Comparison of ENCODE assay signal across 7 cellular contexts in the genomic region with DNA sequence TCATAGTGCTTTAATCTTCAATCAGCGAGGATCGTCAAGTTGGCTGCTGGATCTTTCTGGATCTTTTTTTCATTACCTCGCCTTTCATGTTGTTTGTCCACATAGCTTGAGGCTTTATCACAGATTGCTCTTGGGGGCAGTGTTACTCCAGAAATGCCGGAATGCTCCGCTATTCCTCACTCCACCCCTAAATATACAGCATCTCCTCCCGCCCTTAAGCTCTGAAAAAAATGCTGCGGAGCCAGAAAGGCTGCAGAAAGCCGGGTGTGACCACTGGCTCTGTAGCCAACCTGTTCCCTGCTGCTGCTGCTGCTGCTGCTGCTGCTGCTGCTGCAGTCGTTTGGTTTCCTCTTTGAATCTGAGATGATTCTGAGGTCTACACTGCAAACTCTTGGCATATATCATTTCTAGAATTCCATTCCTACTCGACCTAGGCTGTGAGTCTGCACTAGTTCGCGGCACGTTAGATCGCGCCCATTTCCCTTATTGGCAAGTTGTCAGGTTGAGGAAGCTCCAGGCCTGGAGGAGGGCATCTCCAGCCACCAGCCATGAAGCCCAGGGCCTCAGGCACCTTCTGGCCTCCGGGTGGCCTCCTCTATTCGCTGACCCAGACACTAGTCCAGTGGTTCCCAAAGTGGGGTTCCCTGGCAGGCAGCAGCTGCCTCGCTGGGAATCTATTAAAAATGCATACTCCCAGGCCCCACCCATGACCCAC. TPM values are rescaled to one million over a fixed set of nuclear protein-coding genes. Genes with fewer than 3 reads are reported as not detected.
DNase-seq lines count a peak whose midpoint lies in the region; ATAC-seq and TF ChIP-seq lines count a peak whose summit lies in the region.

No MANE protein-coding gene starts in this region.

- no peaks in the 10 kb centered on the region for H3K9me3 ChIP-seq in lower lobe of right lung

- TF ChIP-seq CTCF in dorsolateral prefrontal cortex (IDR thresholded peaks at IDR 0.05 in 54 of 56, conservative IDR thresholded peaks at IDR 0.05 in 2 of 56; ENCODE audit: low read depth in 1 of 56, partially characterized antibody in 56 of 56): peak; percentile 12 to 75 (median 56)
- peak; percentile 53 for TF ChIP-seq CTCF in lower lobe of right lung (IDR thresholded peaks at IDR 0.05)

- no peaks in the 10 kb centered on the region for H3K36me3 Mint-ChIP-seq in activated CD4-positive, alpha-beta memory T cell treated with anti-CD3 and anti-CD28 coated beads, Interleukin-2, amount 10 ng/mL, durations not matched to agents 7 days and 5 days (ENCODE audit: low read depth)

- H3K27me3 ChIP-seq in dorsolateral prefrontal cortex (peaks cover 0 to 18% (median 0%) of the 10 kb centered on the region in 45 donors), lower lobe of right lung (ENCODE audit: low read depth) (no peaks in the 10 kb centered on the region)

- intact Hi-C loops in dorsolateral prefrontal cortex (cut with DNase I): no loop called here
- intact Hi-C loops in lower lobe of right lung (cut with DNase I): no loop called here

- H3K4me1 Mint-ChIP-seq in activated CD4-positive, alpha-beta memory T cell treated with anti-CD3 and anti-CD28 coated beads, Interleukin-2, amount 10 ng/mL, durations not matched to agents 7 days and 5 days: peaks cover 12% of the 10 kb centered on the region

- peak overlapping the region; percentile 17 for H3K4me3 Mint-ChIP-seq in activated CD4-positive, alpha-beta memory T cell treated with anti-CD3 and anti-CD28 coated beads, Interleukin-2, amount 10 ng/mL, durations not matched to agents 7 days and 5 days

- H3K27me3 Mint-ChIP-seq in activated CD4-positive, alpha-beta memory T cell treated with anti-CD3 and anti-CD28 coated beads, Interleukin-2, amount 10 ng/mL, durations not matched to agents 7 days and 5 days: no peaks in the 10 kb centered on the region

- DNase-seq in NCI-H69 (lab: John Stamatoyannopoulos, UW): peak; percentile 92
- DNase-seq in activated CD4-positive, alpha-beta memory T cell treated with anti-CD3 and anti-CD28 coated beads, Interleukin-2, amount 10 ng/mL, durations not matched to agents 7 days and 5 days: peak; percentile 80
- peak in 9 of 10 donors; percentile 53 to 78 (median 73) for DNase-seq in dorsolateral prefrontal cortex
- peak; percentile 75 for DNase-seq in lower lobe of right lung
- DNase-seq in stimulated activated CD8-positive, alpha-beta memory T cell treated with anti-CD3 and anti-CD28 coated beads, Interleukin-12 subunit alpha, Interleukin-12 subunit beta, amount 100 ng/mL, for 1 hour (ENCODE audit: low read depth): peak; percentile 29

- H3K27ac ChIP-seq in dorsolateral prefrontal cortex (peak overlapping the region in 40 of 59 donors; percentile 1 to 80 (median 51)), lower lobe of right lung (peak overlapping the region; percentile 18)

- H3K4me3 ChIP-seq in dorsolateral prefrontal cortex: peak overlapping the region in 41 of 59 donors; percentile 1 to 55 (median 32)
- H3K4me3 ChIP-seq in lower lobe of right lung: no peak overlapping the region

- H3K36me3 ChIP-seq in lower lobe of right lung: no peaks in the 10 kb centered on the region

- H3K27ac Mint-ChIP-seq in activated CD4-positive, alpha-beta memory T cell treated with anti-CD3 and anti-CD28 coated beads, Interleukin-2, amount 10 ng/mL, durations not matched to agents 7 days and 5 days: peak overlapping the region; percentile 16

- peak; percentile 90 for ATAC-seq in GM18498 (IDR thresholded peaks at IDR 0.05; ENCODE audit: unreplicated experiment)
- peak; percentile 78 for ATAC-seq in HG03196 (IDR thresholded peaks at IDR 0.05; ENCODE audit: unreplicated experiment)
- ATAC-seq in lower lobe of right lung: peak; percentile 96 to 98

- POLR2A ChIA-PET in activated CD4-positive, alpha-beta memory T cell treated with anti-CD3 and anti-CD28 coated beads, Interleukin-2, amount 10 ng/mL, durations not matched to agents 7 days and 5 days (lab: Charles Lee): interaction anchor here (0.8 to 1.5 kb wide), 5 partner anchors 45 to 410 kb away, joined by 3 to 5 read pairs (median 4); partner anchors contain the start of gene HDAC6

- peaks cover 5% of the 10 kb centered on the region for H3K4me1 ChIP-seq in lower lobe of right lung

- no peaks in the 10 kb centered on the region for H3K9me3 Mint-ChIP-seq in activated CD4-positive, alpha-beta memory T cell treated with anti-CD3 and anti-CD28 coated beads, Interleukin-2, amount 10 ng/mL, durations not matched to agents 7 days and 5 days

- CTCF ChIA-PET in activated CD4-positive, alpha-beta memory T cell treated with anti-CD3 and anti-CD28 coated beads, Interleukin-2, amount 10 ng/mL, durations not matched to agents 7 days and 5 days (lab: Charles Lee): interaction anchor here (1.5 kb wide), 3 partner anchors 17 to 266 kb away, joined by 3 to 6 read pairs (median 3); partner anchors contain the start of genes PQBP1 and TIMM17B

RNA-seq across cellular contexts. Expression of gene WDR13, which starts 34.2 kb away (rescaled TPM):
- 10 to 100 TPM; 48.5 to 53.5 TPM for total RNA-seq in activated CD4-positive, alpha-beta memory T cell treated with anti-CD3 and anti-CD28 coated beads, Interleukin-2, amount 10 ng/mL, durations not matched to agents 7 days and 5 days
- total RNA-seq in dorsolateral prefrontal cortex (100 to 1,000 TPM in 117 of 120 experiments, 10 to 100 TPM in 3; 86.7 to 175 (median 126) TPM), lower lobe of right lung (125 TPM)

RNA-seq across cellular contexts. Expression of gene WAS, which starts 52.1 kb away (rescaled TPM):
- 100 to 1,000 TPM; 156 to 157 TPM for total RNA-seq in activated CD4-positive, alpha-beta memory T cell treated with anti-CD3 and anti-CD28 coated beads, Interleukin-2, amount 10 ng/mL, durations not matched to agents 7 days and 5 days
- total RNA-seq in dorsolateral prefrontal cortex (10 to 100 TPM in 13 of 120 experiments, 1 to 10 TPM in 107; 1.6 to 19.4 (median 5.3) TPM), lower lobe of right lung (40.3 TPM)

RNA-seq across cellular contexts. Expression of gene RBM3, which starts 57.2 kb away (rescaled TPM):
- 100 to 1,000 TPM; 180 to 182 TPM for total RNA-seq in activated CD4-positive, alpha-beta memory T cell treated with anti-CD3 and anti-CD28 coated beads, Interleukin-2, amount 10 ng/mL, durations not matched to agents 7 days and 5 days
- total RNA-seq in dorsolateral prefrontal cortex (100 to 1,000 TPM in 10 of 120 experiments, 10 to 100 TPM in 110; 24.6 to 159 (median 56.4) TPM), lower lobe of right lung (157 TPM)

Comparison
In these comparisons a context has a peak if more than half of its experiments do, and no peak if none do; other contexts are left out.
1. DNase-seq: peak in every context shown above with its lines; median percentile 92 in NCI-H69; 80 in activated CD4-positive, alpha-beta memory T cell treated with anti-CD3 and anti-CD28 coated beads, Interleukin-2, amount 10 ng/mL, durations not matched to agents 7 days and 5 days; 75 in lower lobe of right lung; 73 in dorsolateral prefrontal cortex; 29 in stimulated activated CD8-positive, alpha-beta memory T cell treated with anti-CD3 and anti-CD28 coated beads, Interleukin-12 subunit alpha, Interleukin-12 subunit beta, amount 100 ng/mL, for 1 hour.